In the genomic region with DNA sequence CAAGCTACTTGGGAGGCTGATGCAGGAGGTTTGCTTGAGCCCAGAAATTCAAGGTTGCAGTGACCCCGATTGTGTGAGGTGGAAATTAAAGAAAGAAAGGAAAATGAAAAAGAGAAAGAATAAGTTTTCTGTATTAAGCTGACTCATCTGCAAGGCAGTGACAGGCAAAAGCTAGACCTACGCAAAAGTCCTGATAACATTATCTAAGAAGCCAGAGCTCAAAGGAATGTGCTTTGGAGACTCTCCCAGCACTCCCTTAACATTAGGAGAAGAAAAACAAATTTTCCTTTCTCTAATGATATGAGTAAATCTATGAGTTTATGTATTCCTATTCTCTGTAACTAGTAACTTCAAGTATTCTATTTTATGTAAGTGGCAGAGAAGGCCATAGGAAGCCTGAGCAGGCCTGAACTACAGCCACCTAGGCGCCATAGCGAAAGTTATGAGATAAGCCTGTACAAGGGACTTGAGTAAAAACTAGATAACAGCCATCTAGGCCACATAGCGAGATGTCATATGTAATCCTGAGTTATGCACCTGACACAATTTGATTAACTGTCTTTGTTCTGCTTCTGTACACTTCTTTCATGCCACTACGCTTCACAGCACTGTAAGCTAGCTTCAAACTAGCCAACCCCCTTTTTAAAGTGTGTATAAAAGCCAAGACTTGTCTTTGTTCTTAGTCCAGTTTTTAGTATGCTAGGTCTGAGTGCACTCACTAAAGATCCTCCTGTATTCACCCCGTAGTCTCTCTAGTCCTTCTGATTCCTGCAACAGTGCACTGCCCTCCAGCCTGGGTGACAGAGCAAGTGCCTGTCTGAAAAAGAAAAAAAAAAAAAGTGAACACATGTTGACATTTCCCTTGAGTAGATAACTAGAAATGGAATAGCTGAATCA, we compare ENCODE assay signal across 1 cellular context.
A peak's percentile ranks its signal among the peaks of the same experiment; 100 is the strongest.
TF ChIP-seq lines count a peak whose summit lies in the region.

No MANE protein-coding gene starts in this region.

TF ChIP-seq in K562, 482 proteins besides CTCF, POLR2A, EP300 and RAD21 (continued from another document and continues in another):
- TF ChIP-seq, protein P1, sequence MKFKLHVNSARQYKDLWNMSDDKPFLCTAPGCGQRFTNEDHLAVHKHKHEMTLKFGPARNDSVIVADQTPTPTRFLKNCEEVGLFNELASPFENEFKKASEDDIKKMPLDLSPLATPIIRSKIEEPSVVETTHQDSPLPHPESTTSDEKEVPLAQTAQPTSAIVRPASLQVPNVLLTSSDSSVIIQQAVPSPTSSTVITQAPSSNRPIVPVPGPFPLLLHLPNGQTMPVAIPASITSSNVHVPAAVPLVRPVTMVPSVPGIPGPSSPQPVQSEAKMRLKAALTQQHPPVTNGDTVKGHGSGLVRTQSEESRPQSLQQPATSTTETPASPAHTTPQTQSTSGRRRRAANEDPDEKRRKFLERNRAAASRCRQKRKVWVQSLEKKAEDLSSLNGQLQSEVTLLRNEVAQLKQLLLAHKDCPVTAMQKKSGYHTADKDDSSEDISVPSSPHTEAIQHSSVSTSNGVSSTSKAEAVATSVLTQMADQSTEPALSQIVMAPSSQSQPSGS (CRISPR knock-in tag; IDR thresholded peaks at IDR 0.05) = no peak
- TF ChIP-seq IRF2 (CRISPR knock-in tag; IDR thresholded peaks at IDR 0.05) (no peak), ZNF717 (CRISPR knock-in tag; IDR thresholded peaks at IDR 0.05) (no peak), TAF1 (IDR thresholded peaks at IDR 0.05; ENCODE audit: control insufficient read depth, extremely low read depth, insufficient read depth, low read length, severe bottlenecking) (no peak), ZC3H4 (CRISPR knock-in tag; IDR thresholded peaks at IDR 0.05; ENCODE audit: borderline replicate concordance) (no peak), HDAC1 (IDR thresholded peaks at IDR 0.05) (peak in 1 of 2 experiments; percentile 35; a peak in 1 of 4 replicates), KLF16 (IDR thresholded peaks at IDR 0.05) (no peak), DNMT1 (IDR thresholded peaks at IDR 0.05) (no peak), NFIX (CRISPR knock-in tag; IDR thresholded peaks at IDR 0.05; ENCODE audit: low read depth) (no peak), COPS2 (conservative IDR thresholded peaks at IDR 0.05) (no peak), TBL1XR1 (IDR thresholded peaks at IDR 0.05; ENCODE audit: low read length in 2 of 2) (no peak), SMAD2 (IDR thresholded peaks at IDR 0.05; ENCODE audit: low read depth, low read length) (no peak), WHSC1 (IDR thresholded peaks at IDR 0.05; ENCODE audit: low read length) (no peak), EHMT2 (IDR thresholded peaks at IDR 0.05) (peak; percentile 85), NBN (IDR thresholded peaks at IDR 0.05; ENCODE audit: low read depth) (peak; percentile 63; the same call in 1 of the 2 replicates), RCOR1 (IDR thresholded peaks at IDR 0.05; ENCODE audit: borderline replicate concordance in 1 of 2, low read depth in 2 of 2, low read length in 2 of 2) (no peak)
- TF ChIP-seq, protein P2, sequence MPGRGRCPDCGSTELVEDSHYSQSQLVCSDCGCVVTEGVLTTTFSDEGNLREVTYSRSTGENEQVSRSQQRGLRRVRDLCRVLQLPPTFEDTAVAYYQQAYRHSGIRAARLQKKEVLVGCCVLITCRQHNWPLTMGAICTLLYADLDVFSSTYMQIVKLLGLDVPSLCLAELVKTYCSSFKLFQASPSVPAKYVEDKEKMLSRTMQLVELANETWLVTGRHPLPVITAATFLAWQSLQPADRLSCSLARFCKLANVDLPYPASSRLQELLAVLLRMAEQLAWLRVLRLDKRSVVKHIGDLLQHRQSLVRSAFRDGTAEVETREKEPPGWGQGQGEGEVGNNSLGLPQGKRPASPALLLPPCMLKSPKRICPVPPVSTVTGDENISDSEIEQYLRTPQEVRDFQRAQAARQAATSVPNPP (IDR thresholded peaks at IDR 0.05; ENCODE audit: borderline replicate concordance, insufficient read depth, insufficient read length) = no peak
- TF ChIP-seq, protein P3, sequence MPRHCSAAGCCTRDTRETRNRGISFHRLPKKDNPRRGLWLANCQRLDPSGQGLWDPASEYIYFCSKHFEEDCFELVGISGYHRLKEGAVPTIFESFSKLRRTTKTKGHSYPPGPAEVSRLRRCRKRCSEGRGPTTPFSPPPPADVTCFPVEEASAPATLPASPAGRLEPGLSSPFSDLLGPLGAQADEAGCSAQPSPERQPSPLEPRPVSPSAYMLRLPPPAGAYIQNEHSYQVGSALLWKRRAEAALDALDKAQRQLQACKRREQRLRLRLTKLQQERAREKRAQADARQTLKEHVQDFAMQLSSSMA (CRISPR knock-in tag; IDR thresholded peaks at IDR 0.05) = no peak
- TF ChIP-seq, protein P4, sequence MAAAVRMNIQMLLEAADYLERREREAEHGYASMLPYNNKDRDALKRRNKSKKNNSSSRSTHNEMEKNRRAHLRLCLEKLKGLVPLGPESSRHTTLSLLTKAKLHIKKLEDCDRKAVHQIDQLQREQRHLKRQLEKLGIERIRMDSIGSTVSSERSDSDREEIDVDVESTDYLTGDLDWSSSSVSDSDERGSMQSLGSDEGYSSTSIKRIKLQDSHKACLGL (CRISPR knock-in tag; IDR thresholded peaks at IDR 0.05; ENCODE audit: borderline replicate concordance, poor library complexity, severe bottlenecking) = no peak
- TF ChIP-seq, protein P5, sequence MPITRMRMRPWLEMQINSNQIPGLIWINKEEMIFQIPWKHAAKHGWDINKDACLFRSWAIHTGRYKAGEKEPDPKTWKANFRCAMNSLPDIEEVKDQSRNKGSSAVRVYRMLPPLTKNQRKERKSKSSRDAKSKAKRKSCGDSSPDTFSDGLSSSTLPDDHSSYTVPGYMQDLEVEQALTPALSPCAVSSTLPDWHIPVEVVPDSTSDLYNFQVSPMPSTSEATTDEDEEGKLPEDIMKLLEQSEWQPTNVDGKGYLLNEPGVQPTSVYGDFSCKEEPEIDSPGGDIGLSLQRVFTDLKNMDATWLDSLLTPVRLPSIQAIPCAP (CRISPR knock-in tag; IDR thresholded peaks at IDR 0.05; ENCODE audit: borderline replicate concordance) = no peak
- TF ChIP-seq, protein P6, sequence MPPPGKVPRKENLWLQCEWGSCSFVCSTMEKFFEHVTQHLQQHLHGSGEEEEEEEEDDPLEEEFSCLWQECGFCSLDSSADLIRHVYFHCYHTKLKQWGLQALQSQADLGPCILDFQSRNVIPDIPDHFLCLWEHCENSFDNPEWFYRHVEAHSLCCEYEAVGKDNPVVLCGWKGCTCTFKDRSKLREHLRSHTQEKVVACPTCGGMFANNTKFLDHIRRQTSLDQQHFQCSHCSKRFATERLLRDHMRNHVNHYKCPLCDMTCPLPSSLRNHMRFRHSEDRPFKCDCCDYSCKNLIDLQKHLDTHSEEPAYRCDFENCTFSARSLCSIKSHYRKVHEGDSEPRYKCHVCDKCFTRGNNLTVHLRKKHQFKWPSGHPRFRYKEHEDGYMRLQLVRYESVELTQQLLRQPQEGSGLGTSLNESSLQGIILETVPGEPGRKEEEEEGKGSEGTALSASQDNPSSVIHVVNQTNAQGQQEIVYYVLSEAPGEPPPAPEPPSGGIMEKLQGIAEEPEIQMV (tag; conservative IDR thresholded peaks at IDR 0.05; ENCODE audit: low read depth) = no peak
- TF ChIP-seq, protein P7, sequence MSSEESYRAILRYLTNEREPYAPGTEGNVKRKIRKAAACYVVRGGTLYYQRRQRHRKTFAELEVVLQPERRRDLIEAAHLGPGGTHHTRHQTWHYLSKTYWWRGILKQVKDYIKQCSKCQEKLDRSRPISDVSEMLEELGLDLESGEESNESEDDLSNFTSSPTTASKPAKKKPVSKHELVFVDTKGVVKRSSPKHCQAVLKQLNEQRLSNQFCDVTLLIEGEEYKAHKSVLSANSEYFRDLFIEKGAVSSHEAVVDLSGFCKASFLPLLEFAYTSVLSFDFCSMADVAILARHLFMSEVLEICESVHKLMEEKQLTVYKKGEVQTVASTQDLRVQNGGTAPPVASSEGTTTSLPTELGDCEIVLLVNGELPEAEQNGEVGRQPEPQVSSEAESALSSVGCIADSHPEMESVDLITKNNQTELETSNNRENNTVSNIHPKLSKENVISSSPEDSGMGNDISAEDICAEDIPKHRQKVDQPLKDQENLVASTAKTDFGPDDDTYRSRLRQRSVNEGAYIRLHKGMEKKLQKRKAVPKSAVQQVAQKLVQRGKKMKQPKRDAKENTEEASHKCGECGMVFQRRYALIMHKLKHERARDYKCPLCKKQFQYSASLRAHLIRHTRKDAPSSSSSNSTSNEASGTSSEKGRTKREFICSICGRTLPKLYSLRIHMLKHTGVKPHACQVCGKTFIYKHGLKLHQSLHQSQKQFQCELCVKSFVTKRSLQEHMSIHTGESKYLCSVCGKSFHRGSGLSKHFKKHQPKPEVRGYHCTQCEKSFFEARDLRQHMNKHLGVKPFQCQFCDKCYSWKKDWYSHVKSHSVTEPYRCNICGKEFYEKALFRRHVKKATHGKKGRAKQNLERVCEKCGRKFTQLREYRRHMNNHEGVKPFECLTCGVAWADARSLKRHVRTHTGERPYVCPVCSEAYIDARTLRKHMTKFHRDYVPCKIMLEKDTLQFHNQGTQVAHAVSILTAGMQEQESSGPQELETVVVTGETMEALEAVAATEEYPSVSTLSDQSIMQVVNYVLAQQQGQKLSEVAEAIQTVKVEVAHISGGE (CRISPR knock-in tag; IDR thresholded peaks at IDR 0.05) = no peak
- TF ChIP-seq, protein P8, sequence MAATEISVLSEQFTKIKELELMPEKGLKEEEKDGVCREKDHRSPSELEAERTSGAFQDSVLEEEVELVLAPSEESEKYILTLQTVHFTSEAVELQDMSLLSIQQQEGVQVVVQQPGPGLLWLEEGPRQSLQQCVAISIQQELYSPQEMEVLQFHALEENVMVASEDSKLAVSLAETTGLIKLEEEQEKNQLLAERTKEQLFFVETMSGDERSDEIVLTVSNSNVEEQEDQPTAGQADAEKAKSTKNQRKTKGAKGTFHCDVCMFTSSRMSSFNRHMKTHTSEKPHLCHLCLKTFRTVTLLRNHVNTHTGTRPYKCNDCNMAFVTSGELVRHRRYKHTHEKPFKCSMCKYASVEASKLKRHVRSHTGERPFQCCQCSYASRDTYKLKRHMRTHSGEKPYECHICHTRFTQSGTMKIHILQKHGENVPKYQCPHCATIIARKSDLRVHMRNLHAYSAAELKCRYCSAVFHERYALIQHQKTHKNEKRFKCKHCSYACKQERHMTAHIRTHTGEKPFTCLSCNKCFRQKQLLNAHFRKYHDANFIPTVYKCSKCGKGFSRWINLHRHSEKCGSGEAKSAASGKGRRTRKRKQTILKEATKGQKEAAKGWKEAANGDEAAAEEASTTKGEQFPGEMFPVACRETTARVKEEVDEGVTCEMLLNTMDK (IDR thresholded peaks at IDR 0.05; ENCODE audit: borderline replicate concordance, insufficient read depth, low read depth, low read length, poor library complexity, severe bottlenecking) = no peak
- TF ChIP-seq, protein P9, sequence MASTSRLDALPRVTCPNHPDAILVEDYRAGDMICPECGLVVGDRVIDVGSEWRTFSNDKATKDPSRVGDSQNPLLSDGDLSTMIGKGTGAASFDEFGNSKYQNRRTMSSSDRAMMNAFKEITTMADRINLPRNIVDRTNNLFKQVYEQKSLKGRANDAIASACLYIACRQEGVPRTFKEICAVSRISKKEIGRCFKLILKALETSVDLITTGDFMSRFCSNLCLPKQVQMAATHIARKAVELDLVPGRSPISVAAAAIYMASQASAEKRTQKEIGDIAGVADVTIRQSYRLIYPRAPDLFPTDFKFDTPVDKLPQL (IDR thresholded peaks at IDR 0.05; ENCODE audit: extremely low read depth, insufficient read length) = no peak
- TF ChIP-seq, protein P10, sequence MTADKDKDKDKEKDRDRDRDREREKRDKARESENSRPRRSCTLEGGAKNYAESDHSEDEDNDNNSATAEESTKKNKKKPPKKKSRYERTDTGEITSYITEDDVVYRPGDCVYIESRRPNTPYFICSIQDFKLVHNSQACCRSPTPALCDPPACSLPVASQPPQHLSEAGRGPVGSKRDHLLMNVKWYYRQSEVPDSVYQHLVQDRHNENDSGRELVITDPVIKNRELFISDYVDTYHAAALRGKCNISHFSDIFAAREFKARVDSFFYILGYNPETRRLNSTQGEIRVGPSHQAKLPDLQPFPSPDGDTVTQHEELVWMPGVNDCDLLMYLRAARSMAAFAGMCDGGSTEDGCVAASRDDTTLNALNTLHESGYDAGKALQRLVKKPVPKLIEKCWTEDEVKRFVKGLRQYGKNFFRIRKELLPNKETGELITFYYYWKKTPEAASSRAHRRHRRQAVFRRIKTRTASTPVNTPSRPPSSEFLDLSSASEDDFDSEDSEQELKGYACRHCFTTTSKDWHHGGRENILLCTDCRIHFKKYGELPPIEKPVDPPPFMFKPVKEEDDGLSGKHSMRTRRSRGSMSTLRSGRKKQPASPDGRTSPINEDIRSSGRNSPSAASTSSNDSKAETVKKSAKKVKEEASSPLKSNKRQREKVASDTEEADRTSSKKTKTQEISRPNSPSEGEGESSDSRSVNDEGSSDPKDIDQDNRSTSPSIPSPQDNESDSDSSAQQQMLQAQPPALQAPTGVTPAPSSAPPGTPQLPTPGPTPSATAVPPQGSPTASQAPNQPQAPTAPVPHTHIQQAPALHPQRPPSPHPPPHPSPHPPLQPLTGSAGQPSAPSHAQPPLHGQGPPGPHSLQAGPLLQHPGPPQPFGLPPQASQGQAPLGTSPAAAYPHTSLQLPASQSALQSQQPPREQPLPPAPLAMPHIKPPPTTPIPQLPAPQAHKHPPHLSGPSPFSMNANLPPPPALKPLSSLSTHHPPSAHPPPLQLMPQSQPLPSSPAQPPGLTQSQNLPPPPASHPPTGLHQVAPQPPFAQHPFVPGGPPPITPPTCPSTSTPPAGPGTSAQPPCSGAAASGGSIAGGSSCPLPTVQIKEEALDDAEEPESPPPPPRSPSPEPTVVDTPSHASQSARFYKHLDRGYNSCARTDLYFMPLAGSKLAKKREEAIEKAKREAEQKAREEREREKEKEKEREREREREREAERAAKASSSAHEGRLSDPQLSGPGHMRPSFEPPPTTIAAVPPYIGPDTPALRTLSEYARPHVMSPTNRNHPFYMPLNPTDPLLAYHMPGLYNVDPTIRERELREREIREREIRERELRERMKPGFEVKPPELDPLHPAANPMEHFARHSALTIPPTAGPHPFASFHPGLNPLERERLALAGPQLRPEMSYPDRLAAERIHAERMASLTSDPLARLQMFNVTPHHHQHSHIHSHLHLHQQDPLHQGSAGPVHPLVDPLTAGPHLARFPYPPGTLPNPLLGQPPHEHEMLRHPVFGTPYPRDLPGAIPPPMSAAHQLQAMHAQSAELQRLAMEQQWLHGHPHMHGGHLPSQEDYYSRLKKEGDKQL (CRISPR knock-in tag; IDR thresholded peaks at IDR 0.05; ENCODE audit: borderline replicate concordance) = no peak
- TF ChIP-seq, protein P11, sequence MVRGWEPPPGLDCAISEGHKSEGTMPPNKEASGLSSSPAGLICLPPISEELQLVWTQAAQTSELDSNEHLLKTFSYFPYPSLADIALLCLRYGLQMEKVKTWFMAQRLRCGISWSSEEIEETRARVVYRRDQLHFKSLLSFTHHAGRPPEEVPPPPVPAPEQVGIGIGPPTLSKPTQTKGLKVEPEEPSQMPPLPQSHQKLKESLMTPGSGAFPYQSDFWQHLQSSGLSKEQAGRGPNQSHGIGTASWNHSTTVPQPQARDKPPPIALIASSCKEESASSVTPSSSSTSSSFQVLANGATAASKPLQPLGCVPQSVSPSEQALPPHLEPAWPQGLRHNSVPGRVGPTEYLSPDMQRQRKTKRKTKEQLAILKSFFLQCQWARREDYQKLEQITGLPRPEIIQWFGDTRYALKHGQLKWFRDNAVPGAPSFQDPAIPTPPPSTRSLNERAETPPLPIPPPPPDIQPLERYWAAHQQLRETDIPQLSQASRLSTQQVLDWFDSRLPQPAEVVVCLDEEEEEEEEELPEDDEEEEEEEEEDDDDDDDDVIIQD (CRISPR knock-in tag; IDR thresholded peaks at IDR 0.05) = no peak
- TF ChIP-seq, protein P12, sequence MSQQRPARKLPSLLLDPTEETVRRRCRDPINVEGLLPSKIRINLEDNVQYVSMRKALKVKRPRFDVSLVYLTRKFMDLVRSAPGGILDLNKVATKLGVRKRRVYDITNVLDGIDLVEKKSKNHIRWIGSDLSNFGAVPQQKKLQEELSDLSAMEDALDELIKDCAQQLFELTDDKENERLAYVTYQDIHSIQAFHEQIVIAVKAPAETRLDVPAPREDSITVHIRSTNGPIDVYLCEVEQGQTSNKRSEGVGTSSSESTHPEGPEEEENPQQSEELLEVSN (IDR thresholded peaks at IDR 0.05; ENCODE audit: borderline replicate concordance in 1 of 2, extremely low read depth in 1 of 2, insufficient read depth in 1 of 2, insufficient read length in 1 of 2, low read depth in 1 of 2, low read length in 1 of 2, poor library complexity in 1 of 2, severe bottlenecking in 1 of 2) = no peak
